Comparison of ENCODE assay signal across 27 cellular contexts in the genomic region with DNA sequence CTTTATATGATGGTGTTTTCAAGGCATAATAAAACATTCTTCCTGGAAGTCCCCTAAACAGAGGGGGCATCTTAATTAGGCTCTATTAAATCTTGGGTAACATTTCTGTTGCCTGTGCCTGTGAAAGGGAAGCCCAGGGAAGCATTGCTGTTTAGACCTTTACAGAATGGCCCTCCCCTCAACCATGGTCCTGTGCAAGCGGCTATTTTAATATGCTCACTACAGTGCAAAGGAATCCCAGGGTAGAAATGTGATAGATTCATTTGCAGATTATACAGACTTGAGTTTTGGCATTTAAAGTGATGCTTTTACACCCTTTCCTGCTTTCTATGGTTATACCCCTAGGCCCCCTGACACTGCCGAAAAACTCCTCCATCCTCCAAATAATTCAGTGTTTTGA.
"Had no signal": no experiment of that assay in that cellular context is flagged by ENCODE, and none has a peak within 500 bp of the region (broad histone marks: within the 10 kb centered on the region; RNA-seq: fewer than 3 reads in every experiment).

No MANE protein-coding gene starts in this region.

- H3K4me1 Mint-ChIP-seq: naive B cell; naive thymus-derived CD8-positive, alpha-beta T cell; stimulated activated effector memory CD8-positive, alpha-beta T cell treated with anti-CD3 and anti-CD28 coated beads, Interleukin-12 subunit alpha, Interleukin-12 subunit beta, amount 100 ng/mL, for 72 hours had no signal

- H3K9me3 ChIP-seq: neutrophil, pancreas, prostate gland, right lobe of liver, sigmoid colon, stomach, thoracic aorta, thyroid gland, tibial nerve, upper lobe of right lung, uterus had no signal

- H3K4me3 Mint-ChIP-seq: naive B cell; naive thymus-derived CD8-positive, alpha-beta T cell; natural killer cell treated with Interleukin-12 subunit alpha and Interleukin-12 subunit beta and Interleukin-15 and Interleukin-18, amount 100 ng/mL, for 72 hours; neural crest cell; stimulated activated effector memory CD8-positive, alpha-beta T cell treated with anti-CD3 and anti-CD28 coated beads, Interleukin-12 subunit alpha, Interleukin-12 subunit beta, amount 100 ng/mL, for 72 hours; stimulated activated naive B cell treated with anti-CD40 and anti-IgM and Interleukin-4, amounts not matched to agents 10 μg/mL and 1 μg/mL and 100 μg/mL, for 72 hours; stimulated activated naive CD8-positive, alpha-beta T cell treated with anti-CD3 and anti-CD28 coated beads, Interleukin-15, Interleukin-2, amounts not matched to agents 100 ng/mL and 50 ng/mL, for 24 hours had no signal

- H3K36me3 ChIP-seq: neutrophil, pancreas, prostate gland, right lobe of liver, sigmoid colon, stomach, thoracic aorta, thyroid gland, tibial nerve, upper lobe of right lung, uterus had no signal

- ATAC-seq: naive thymus-derived CD8-positive, alpha-beta T cell; natural killer cell treated with Interleukin-12 subunit alpha and Interleukin-12 subunit beta and Interleukin-15 and Interleukin-18, amount 100 ng/mL, for 72 hours; pancreas; right cardiac atrium; right lobe of liver; stimulated activated effector memory CD8-positive, alpha-beta T cell treated with anti-CD3 and anti-CD28 coated beads, Interleukin-12 subunit alpha, Interleukin-12 subunit beta, amount 100 ng/mL, for 72 hours; stimulated activated naive B cell treated with anti-CD40 and anti-IgM and Interleukin-4, amounts not matched to agents 10 μg/mL and 1 μg/mL and 100 μg/mL, for 72 hours; upper lobe of right lung had no signal

- H3K27ac Mint-ChIP-seq: naive B cell; naive thymus-derived CD8-positive, alpha-beta T cell; natural killer cell treated with Interleukin-12 subunit alpha and Interleukin-12 subunit beta and Interleukin-15 and Interleukin-18, amount 100 ng/mL, for 72 hours; stimulated activated effector memory CD8-positive, alpha-beta T cell treated with anti-CD3 and anti-CD28 coated beads, Interleukin-12 subunit alpha, Interleukin-12 subunit beta, amount 100 ng/mL, for 72 hours; stimulated activated naive B cell treated with anti-CD40 and anti-IgM and Interleukin-4, amounts not matched to agents 10 μg/mL and 1 μg/mL and 100 μg/mL, for 72 hours; stimulated activated naive CD8-positive, alpha-beta T cell treated with anti-CD3 and anti-CD28 coated beads, Interleukin-15, Interleukin-2, amounts not matched to agents 100 ng/mL and 50 ng/mL, for 24 hours; type B pancreatic cell had no signal

- H3K4me3 ChIP-seq: pancreas, prostate gland, right lobe of liver, sigmoid colon, stomach, thoracic aorta, thyroid gland, tibial nerve, upper lobe of right lung, uterus had no signal

- DNase-seq: naive B cell; naive thymus-derived CD8-positive, alpha-beta T cell; nucleus accumbens; pancreas; right cardiac atrium; right lobe of liver; sigmoid colon; small intestine; stimulated activated CD4-positive, alpha-beta T cell treated with anti-CD3 and anti-CD28 coated beads, Interleukin-15, amount 100 ng/mL, for 24 hours; stimulated activated CD4-positive, alpha-beta T cell treated with anti-CD3 and anti-CD28 coated beads, Interleukin-2, amount 100 ng/mL, for 24 hours; stimulated activated CD4-positive, alpha-beta T cell treated with anti-CD3 and anti-CD28 coated beads, Interleukin-2, amount 100 ng/mL, for 48 hours; stimulated activated CD4-positive, alpha-beta T cell treated with anti-CD3 and anti-CD28 coated beads, Interleukin-4, amount 100 ng/mL, for 24 hours; stimulated activated naive B cell treated with anti-CD40 and anti-IgM and Interleukin-4, amounts not matched to agents 10 μg/mL and 1 μg/mL and 100 μg/mL, for 72 hours; stimulated activated naive CD4-positive, alpha-beta T cell treated with Interleukin-2 at 50 U/mL for 16 hours; stomach; thyroid gland; upper lobe of right lung; uterus had no signal

- H3K4me1 ChIP-seq: pancreas, prostate gland, right lobe of liver, stomach, thyroid gland, tibial nerve, upper lobe of right lung, uterus had no signal

- H3K9me3 Mint-ChIP-seq: naive B cell; natural killer cell treated with Interleukin-12 subunit alpha and Interleukin-12 subunit beta and Interleukin-15 and Interleukin-18, amount 100 ng/mL, for 72 hours; stimulated activated effector memory CD8-positive, alpha-beta T cell treated with anti-CD3 and anti-CD28 coated beads, Interleukin-12 subunit alpha, Interleukin-12 subunit beta, amount 100 ng/mL, for 72 hours; stimulated activated naive B cell treated with anti-CD40 and anti-IgM and Interleukin-4, amounts not matched to agents 10 μg/mL and 1 μg/mL and 100 μg/mL, for 72 hours; stimulated activated naive CD8-positive, alpha-beta T cell treated with anti-CD3 and anti-CD28 coated beads, Interleukin-15, Interleukin-2, amounts not matched to agents 100 ng/mL and 50 ng/mL, for 24 hours; type B pancreatic cell had no signal

- H3K27me3 ChIP-seq: neutrophil, sigmoid colon, stomach, tibial nerve, upper lobe of right lung had no signal

- H3K27me3 Mint-ChIP-seq: naive B cell; naive thymus-derived CD8-positive, alpha-beta T cell; stimulated activated naive B cell treated with anti-CD40 and anti-IgM and Interleukin-4, amounts not matched to agents 10 μg/mL and 1 μg/mL and 100 μg/mL, for 72 hours; stimulated activated naive CD8-positive, alpha-beta T cell treated with anti-CD3 and anti-CD28 coated beads, Interleukin-15, Interleukin-2, amounts not matched to agents 100 ng/mL and 50 ng/mL, for 24 hours; type B pancreatic cell had no signal

- H3K27ac ChIP-seq: neutrophil, pancreas, prostate gland, right lobe of liver, sigmoid colon, stomach, thoracic aorta, thyroid gland, tibial nerve, upper lobe of right lung, uterus had no signal

- H3K36me3 Mint-ChIP-seq: naive B cell; naive thymus-derived CD8-positive, alpha-beta T cell; natural killer cell treated with Interleukin-12 subunit alpha and Interleukin-12 subunit beta and Interleukin-15 and Interleukin-18, amount 100 ng/mL, for 72 hours; stimulated activated effector memory CD8-positive, alpha-beta T cell treated with anti-CD3 and anti-CD28 coated beads, Interleukin-12 subunit alpha, Interleukin-12 subunit beta, amount 100 ng/mL, for 72 hours; type B pancreatic cell had no signal
